Comparison of ENCODE assay signal across 20 cellular contexts in genomic region chr17:29434550-29434949, GRCh38. TPM values are rescaled to one million over a fixed set of nuclear protein-coding genes. Genes with fewer than 3 reads are reported as not detected.
DNase-seq lines count a peak whose midpoint lies in the region; ATAC-seq, FAIRE-seq and TF ChIP-seq lines count a peak whose summit lies in the region.
"Had no signal": no experiment of that assay in that cellular context is flagged by ENCODE, and none has a peak within 500 bp of the region (broad histone marks: within the 10 kb centered on the region; RNA-seq: fewer than 3 reads in every experiment).

No MANE protein-coding gene starts in this region.

- no TSS peak for BruUV-seq in GM12878 (replicated peaks; lab: Mats Ljungman, UMichigan)

- no peaks in the 10 kb centered on the region for H3K9me2 ChIP-seq in GM23338 (ENCODE audit: insufficient read depth)

- H3K4me3 ChIP-seq in GM23338 = no peak overlapping the region
- no peak overlapping the region for H3K4me3 ChIP-seq in HEK293 (ENCODE audit: low read depth, low read length)
- H3K4me3 ChIP-seq in GM12878 = no peak overlapping the region
- H3K4me3 ChIP-seq: BLaER1 treated with 17β-estradiol and CSF1 and Interleukin-3, amounts not matched to agents 10 nM and 100 nM had no signal

- peaks cover 100% of the 10 kb centered on the region for H3K79me2 ChIP-seq in GM23338 (replicated peaks; ENCODE audit: insufficient read depth)
- peaks cover 40% of the 10 kb centered on the region for H3K79me2 ChIP-seq in GM12878 (ENCODE audit: control insufficient read depth, insufficient read depth, low read length)

- no peak for FAIRE-seq in GM12878 (lab: Jason Lieb, UNC)
- FAIRE-seq: A204.1, GM12892, H1 had no signal

- DNase-seq in GM23338 (ENCODE audit: low spot score) = no peak
- DNase-seq in GM12878 (ENCODE audit: low read depth, low spot score) = no peak
- no peak for DNase-seq in activated CD4-positive, alpha-beta T cell treated with anti-CD3 and anti-CD28 coated beads, Interleukin-2, amount 10 ng/mL, durations not matched to agents 24 days and 14 days
- no peak for DNase-seq in effector CD8-positive, alpha-beta T cell (lab: John Stamatoyannopoulos, UW)
- DNase-seq in AG08395 (ENCODE audit: low spot score) = no peak
- DNase-seq: AML-193; BE2C; Calu3; CD4-positive, alpha-beta memory T cell; COR-L47; DMS53; DMS79 treated with DMSO at 0.1 percent for 48 hours; GF-D8; H7 had no signal

- ATAC-seq in GM23338 (no peak), GM12878 (no peak)

- H3K4me2 ChIP-seq in GM23338 (no peak overlapping the region), GM12878 (ENCODE audit: control insufficient read depth, insufficient read depth) (peak overlapping the region; percentile 94; the same call in 1 of the 2 replicates)

- no peaks in the 10 kb centered on the region for H3F3A ChIP-seq in GM23338 (replicated peaks; ENCODE audit: low read depth)

- H3K4me1 Mint-ChIP-seq in GM23338 = peaks cover 12% of the 10 kb centered on the region
- peaks cover 9% of the 10 kb centered on the region for H3K4me1 Mint-ChIP-seq in activated CD4-positive, alpha-beta T cell treated with anti-CD3 and anti-CD28 coated beads, Interleukin-2, amount 10 ng/mL, durations not matched to agents 24 days and 14 days

- H3K9ac ChIP-seq in GM12878 (ENCODE audit: control insufficient read depth, insufficient read depth, low read length) = no peak overlapping the region

- H3K27me3 ChIP-seq in GM23338 (ENCODE audit: insufficient read depth) (no peaks in the 10 kb centered on the region), GM12878 (replicated peaks in 1 of 2; ENCODE audit: control insufficient read depth in 2 of 2, insufficient read depth in 2 of 2, low read length in 1 of 2) (no peaks in the 10 kb centered on the region)
- H3K27me3 ChIP-seq: BE2C; BLaER1 treated with 17β-estradiol and CSF1 and Interleukin-3, amounts not matched to agents 10 nM and 100 nM had no signal

- H2AFZ ChIP-seq in GM23338 = no peak overlapping the region
- no peak overlapping the region for H2AFZ ChIP-seq in GM12878 (ENCODE audit: control insufficient read depth, low read depth, low read length)

- H3K36me3 Mint-ChIP-seq in GM23338 (ENCODE audit: low read depth) = peaks cover 16% of the 10 kb centered on the region; the same call in 2 of the 3 replicates
- H3K36me3 Mint-ChIP-seq in activated CD4-positive, alpha-beta T cell treated with anti-CD3 and anti-CD28 coated beads, Interleukin-2, amount 10 ng/mL, durations not matched to agents 24 days and 14 days (ENCODE audit: low read depth) = peaks cover 7% of the 10 kb centered on the region

- POLR2A ChIA-PET in HEK293 (lab: Yijun Ruan, JAX) = no interaction called here
- POLR2A ChIA-PET in GM12878 (lab: Charles Lee) = no interaction called here

- intact Hi-C loops in GM12878 (cut with micrococcal nuclease; ENCODE audit: unreplicated experiment) = no loop called here
- intact Hi-C loops in activated CD4-positive, alpha-beta T cell treated with anti-CD3 and anti-CD28 coated beads, Interleukin-2, amount 10 ng/mL, durations not matched to agents 24 days and 14 days (cut with micrococcal nuclease) = no loop called here

- TF ChIP-seq POLR2A in GM12878 (IDR thresholded peaks at IDR 0.05; ENCODE audit: low read depth, low read length) = no peak

- H3K4me3 Mint-ChIP-seq in GM23338 = no peak overlapping the region
- no peak overlapping the region for H3K4me3 Mint-ChIP-seq in activated CD4-positive, alpha-beta T cell treated with anti-CD3 and anti-CD28 coated beads, Interleukin-2, amount 10 ng/mL, durations not matched to agents 24 days and 14 days
- H3K4me3 Mint-ChIP-seq: CD14-positive monocyte; CD4-positive, alpha-beta memory T cell had no signal

- SMC1A ChIA-PET in GM12878 (lab: Charles Lee; ENCODE audit: uncharacterized antibody, unreplicated experiment) = interaction anchor here (1.8 kb wide), 1 partner anchor 12 kb away, joined by 5 read pairs; no protein-coding TSS in a partner anchor

- no peak for TF ChIP-seq RAD21 in GM12878 (IDR thresholded peaks at IDR 0.05; ENCODE audit: insufficient read depth, low read depth, low read length)

- peaks cover 6% of the 10 kb centered on the region for H3K27me3 Mint-ChIP-seq in GM23338 (ENCODE audit: insufficient read depth, low read depth, poor library complexity)
- H3K27me3 Mint-ChIP-seq in activated CD4-positive, alpha-beta T cell treated with anti-CD3 and anti-CD28 coated beads, Interleukin-2, amount 10 ng/mL, durations not matched to agents 24 days and 14 days = no peaks in the 10 kb centered on the region
- H3K27me3 Mint-ChIP-seq: CD4-positive, alpha-beta memory T cell had no signal

- no peak overlapping the region for H3K27ac Mint-ChIP-seq in GM23338
- H3K27ac Mint-ChIP-seq in activated CD4-positive, alpha-beta T cell treated with anti-CD3 and anti-CD28 coated beads, Interleukin-2, amount 10 ng/mL, durations not matched to agents 24 days and 14 days = no peak overlapping the region

- WGBS in GM12878 (ENCODE audit: insufficient coverage, insufficient replicate concordance, low lambda C conversion rate, missing lambda C conversion rate) = 96% methylated on average over 3 of the region's 3 CpGs

- RAD21 ChIA-PET in GM12878 (lab: Charles Lee; ENCODE audit: unreplicated experiment) = no interaction called here

- H3K4me1 ChIP-seq in GM23338 (ENCODE audit: insufficient read depth) (peaks cover 18% of the 10 kb centered on the region), HEK293 (ENCODE audit: control insufficient read depth, insufficient read depth, low read length) (no peaks in the 10 kb centered on the region), GM12878 (ENCODE audit: control insufficient read depth, insufficient read depth, low read length) (peaks cover 15% of the 10 kb centered on the region)
- H3K4me1 ChIP-seq: BE2C had no signal

- H3K9me3 ChIP-seq in HEK293 (ENCODE audit: control insufficient read depth, insufficient read depth, low read depth, low read length) = no peaks in the 10 kb centered on the region
- no peaks in the 10 kb centered on the region; the same call in 2 of the 3 replicates for H3K9me3 ChIP-seq in GM12878 (replicated peaks; ENCODE audit: control insufficient read depth, insufficient read depth, low read length)
- H3K9me3 ChIP-seq: BE2C had no signal

- H3K9me3 Mint-ChIP-seq in GM23338 = no peaks in the 10 kb centered on the region
- H3K9me3 Mint-ChIP-seq in activated CD4-positive, alpha-beta T cell treated with anti-CD3 and anti-CD28 coated beads, Interleukin-2, amount 10 ng/mL, durations not matched to agents 24 days and 14 days = no peaks in the 10 kb centered on the region
- H3K9me3 Mint-ChIP-seq: CD14-positive monocyte; CD4-positive, alpha-beta memory T cell had no signal

- in situ Hi-C loops in GM12878 (cut with MboI) = no loop called here

- H3K36me3 ChIP-seq in GM23338 (ENCODE audit: insufficient read depth) (no peaks in the 10 kb centered on the region; the same call in 1 of the 2 replicates), HEK293 (ENCODE audit: control insufficient read depth in 2 of 2, insufficient read depth in 1 of 2, low read length in 2 of 2) (no peaks in the 10 kb centered on the region; a peak in 1 of 3 replicates), GM12878 (ENCODE audit: control insufficient read depth in 2 of 2, insufficient read depth in 2 of 2, low read length in 1 of 2) (peaks cover 1 to 3% of the 10 kb centered on the region in 2 experiments; a peak in 3 of 4 replicates)
- H3K36me3 ChIP-seq: BE2C had no signal

- H3K27ac ChIP-seq in GM23338 (ENCODE audit: low read depth) = peak overlapping the region; percentile 79
- H3K27ac ChIP-seq in HEK293 (ENCODE audit: extremely low read depth, low read depth, low read length) = no peak overlapping the region
- peak overlapping the region; percentile 83; the same call in 1 of the 2 replicates for H3K27ac ChIP-seq in GM12878 (ENCODE audit: control insufficient read depth, insufficient read depth)

- H4K20me1 ChIP-seq in GM23338 (replicated peaks; ENCODE audit: insufficient read depth) = peaks cover 37% of the 10 kb centered on the region
- no peaks in the 10 kb centered on the region for H4K20me1 ChIP-seq in GM12878 (ENCODE audit: control insufficient read depth, insufficient read depth)

- TF ChIP-seq CTCF in GM23338 (conservative IDR thresholded peaks at IDR 0.05; ENCODE audit: low read depth in 2 of 2) = no peak
- TF ChIP-seq CTCF in HEK293 (tag by site-specific recombination; IDR thresholded peaks at IDR 0.05) = no peak
- no peak for TF ChIP-seq CTCF in GM12878 (IDR thresholded peaks at IDR 0.05 in 2 of 3, conservative IDR thresholded peaks at IDR 0.05 in 1 of 3; ENCODE audit: control insufficient read depth in 2 of 3, extremely low read depth in 1 of 3, insufficient read depth in 1 of 3, low read depth in 3 of 3, low read length in 3 of 3)

- TF ChIP-seq EP300 in GM12878 (IDR thresholded peaks at IDR 0.05; ENCODE audit: borderline replicate concordance in 1 of 2, control insufficient read depth in 1 of 2, low read depth in 2 of 2, low read length in 2 of 2) = no peak

- CTCF ChIA-PET in HEK293 (lab: Yijun Ruan, JAX) = interaction anchor here (0.6 kb wide), 2 partner anchors 15 to 1782 kb away, joined by 3 read pairs; no protein-coding TSS in a partner anchor
- CTCF ChIA-PET in GM12878 (lab: Yijun Ruan, JAX) = no interaction called here

TF ChIP-seq in HEK293, 187 proteins besides CTCF, POLR2A, EP300 and RAD21 (continues in another document):
- peak; percentile 41 for TF ChIP-seq SETDB1 (IDR thresholded peaks at IDR 0.05; ENCODE audit: insufficient read length, low read length)

TF ChIP-seq in GM12878, 131 proteins besides CTCF, POLR2A, EP300 and RAD21 (continues in another document):
- TF ChIP-seq KLF5 (IDR thresholded peaks at IDR 0.05; ENCODE audit: partially characterized antibody) = no peak

RNA-seq across cellular contexts. Expression of gene TAOK1, which starts 44.4 kb away (rescaled TPM):
- 63.3 and 69.8 TPM in 2 replicates for total RNA-seq in GM23338 (2014; rRNA removed; shearing (Covaris generic))
- 18.2 and 19.4 TPM in 2 replicates for polyA plus RNA-seq in GM23338 (2016; fragmentation: Nextera tagmentation; extraction: Ambion mirVana)
- 94.8 and 101 TPM in 2 replicates for total RNA-seq in GM12878 (2013; cell fraction: nucleolus; rRNA removed)
- 16.2 and 17.8 TPM in 2 replicates for total RNA-seq in GM12878 (2014; rRNA removed)
- 18.1 and 19.3 TPM in 2 replicates for total RNA-seq in GM12878 (2014; rRNA removed; fragmentation: Illumina TruSeq; extraction: Trizol)
- total RNA-seq in GM12878 (2021) = 26.3 and 27.1 TPM in 2 replicates
- polyA plus RNA-seq in GM12878 (2011; ENCODE audit: low read depth) = 3.9 TPM
- 18.6 and 27.6 TPM in 2 replicates for polyA plus RNA-seq in GM12878 (2011; rRNA removed)
- polyA plus RNA-seq in GM12878 (2011; cell fraction: cytosol; rRNA removed) = 5.2 and 7.0 TPM in 2 replicates
- polyA plus RNA-seq in GM12878 (2011; cell fraction: nucleus; rRNA removed) = 25.2 and 26.3 TPM in 2 replicates
- 5.1 and 8.4 TPM in 2 replicates for polyA plus RNA-seq in GM12878 (2012)
- polyA plus RNA-seq in GM12878 (2014; fragmentation: Illumina TruSeq; extraction: Trizol) = 15.1 and 18.1 TPM in 2 replicates
- polyA plus RNA-seq in GM12878 (2014; fragmentation: Nextera tagmentation; extraction: Ambion mirVana) = 1 to 10 TPM; 2.4 to 3.4 TPM
- polyA plus RNA-seq in GM12878 (2014; rRNA removed) = 7.7 and 8.5 TPM in 2 replicates
- 1 to 10 TPM; 2.0 to 2.7 TPM for polyA plus RNA-seq in GM12878 (2016; fragmentation: Nextera tagmentation; extraction: Ambion mirVana)
- 26.9 and 44.5 TPM in 2 replicates for polyA minus RNA-seq in GM12878 (2011; rRNA and poly(A)+ RNA removed)
- 15.1 and 18.0 TPM in 2 replicates for polyA minus RNA-seq in GM12878 (2011; cell fraction: cytosol; rRNA and poly(A)+ RNA removed)
- 21.4 and 24.8 TPM in 2 replicates for polyA minus RNA-seq in GM12878 (2011; cell fraction: nucleus; rRNA and poly(A)+ RNA removed)
- total RNA-seq in activated CD4-positive, alpha-beta T cell treated with anti-CD3 and anti-CD28 coated beads, Interleukin-2, amount 10 ng/mL, durations not matched to agents 24 days and 14 days = 42.7 and 43.2 TPM in 2 replicates
